Comparison of ENCODE assay signal across 2 cellular contexts in genomic region chr11:59801981-59802638, GRCh38.
TF ChIP-seq lines count a peak whose summit lies in the region.

No MANE protein-coding gene starts in this region.

TF ChIP-seq in HCT116, 20 proteins besides CTCF, POLR2A, EP300 and RAD21:
- TF ChIP-seq EGR1 (IDR thresholded peaks at IDR 0.05; ENCODE audit: low read depth) (no peak), ZFX (IDR thresholded peaks at IDR 0.05) (no peak), CBX3 (IDR thresholded peaks at IDR 0.05; ENCODE audit: low read depth) (no peak), ATF3 (IDR thresholded peaks at IDR 0.05) (no peak), POLR2AphosphoS5 (IDR thresholded peaks at IDR 0.05; ENCODE audit: low read depth, low read length) (no peak), JUND (IDR thresholded peaks at IDR 0.05) (no peak), FOSL1 (IDR thresholded peaks at IDR 0.05; ENCODE audit: low read depth) (no peak), ELF1 (IDR thresholded peaks at IDR 0.05; ENCODE audit: borderline replicate concordance, low read depth) (no peak), CEBPB (IDR thresholded peaks at IDR 0.05; ENCODE audit: low read depth) (no peak), TCF7L2 (IDR thresholded peaks at IDR 0.05; ENCODE audit: borderline replicate concordance, extremely low read depth, insufficient read depth, insufficient read length) (no peak), YY1 (IDR thresholded peaks at IDR 0.05; ENCODE audit: extremely low read depth, insufficient replicate concordance, low read depth, low read length) (no peak), ZNF274 (IDR thresholded peaks at IDR 0.05; ENCODE audit: low read depth, low read length) (no peak)
- TF ChIP-seq, protein P1, sequence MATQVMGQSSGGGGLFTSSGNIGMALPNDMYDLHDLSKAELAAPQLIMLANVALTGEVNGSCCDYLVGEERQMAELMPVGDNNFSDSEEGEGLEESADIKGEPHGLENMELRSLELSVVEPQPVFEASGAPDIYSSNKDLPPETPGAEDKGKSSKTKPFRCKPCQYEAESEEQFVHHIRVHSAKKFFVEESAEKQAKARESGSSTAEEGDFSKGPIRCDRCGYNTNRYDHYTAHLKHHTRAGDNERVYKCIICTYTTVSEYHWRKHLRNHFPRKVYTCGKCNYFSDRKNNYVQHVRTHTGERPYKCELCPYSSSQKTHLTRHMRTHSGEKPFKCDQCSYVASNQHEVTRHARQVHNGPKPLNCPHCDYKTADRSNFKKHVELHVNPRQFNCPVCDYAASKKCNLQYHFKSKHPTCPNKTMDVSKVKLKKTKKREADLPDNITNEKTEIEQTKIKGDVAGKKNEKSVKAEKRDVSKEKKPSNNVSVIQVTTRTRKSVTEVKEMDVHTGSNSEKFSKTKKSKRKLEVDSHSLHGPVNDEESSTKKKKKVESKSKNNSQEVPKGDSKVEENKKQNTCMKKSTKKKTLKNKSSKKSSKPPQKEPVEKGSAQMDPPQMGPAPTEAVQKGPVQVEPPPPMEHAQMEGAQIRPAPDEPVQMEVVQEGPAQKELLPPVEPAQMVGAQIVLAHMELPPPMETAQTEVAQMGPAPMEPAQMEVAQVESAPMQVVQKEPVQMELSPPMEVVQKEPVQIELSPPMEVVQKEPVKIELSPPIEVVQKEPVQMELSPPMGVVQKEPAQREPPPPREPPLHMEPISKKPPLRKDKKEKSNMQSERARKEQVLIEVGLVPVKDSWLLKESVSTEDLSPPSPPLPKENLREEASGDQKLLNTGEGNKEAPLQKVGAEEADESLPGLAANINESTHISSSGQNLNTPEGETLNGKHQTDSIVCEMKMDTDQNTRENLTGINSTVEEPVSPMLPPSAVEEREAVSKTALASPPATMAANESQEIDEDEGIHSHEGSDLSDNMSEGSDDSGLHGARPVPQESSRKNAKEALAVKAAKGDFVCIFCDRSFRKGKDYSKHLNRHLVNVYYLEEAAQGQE (IDR thresholded peaks at IDR 0.05; ENCODE audit: low read depth), result no peak
- TF ChIP-seq, protein P2, sequence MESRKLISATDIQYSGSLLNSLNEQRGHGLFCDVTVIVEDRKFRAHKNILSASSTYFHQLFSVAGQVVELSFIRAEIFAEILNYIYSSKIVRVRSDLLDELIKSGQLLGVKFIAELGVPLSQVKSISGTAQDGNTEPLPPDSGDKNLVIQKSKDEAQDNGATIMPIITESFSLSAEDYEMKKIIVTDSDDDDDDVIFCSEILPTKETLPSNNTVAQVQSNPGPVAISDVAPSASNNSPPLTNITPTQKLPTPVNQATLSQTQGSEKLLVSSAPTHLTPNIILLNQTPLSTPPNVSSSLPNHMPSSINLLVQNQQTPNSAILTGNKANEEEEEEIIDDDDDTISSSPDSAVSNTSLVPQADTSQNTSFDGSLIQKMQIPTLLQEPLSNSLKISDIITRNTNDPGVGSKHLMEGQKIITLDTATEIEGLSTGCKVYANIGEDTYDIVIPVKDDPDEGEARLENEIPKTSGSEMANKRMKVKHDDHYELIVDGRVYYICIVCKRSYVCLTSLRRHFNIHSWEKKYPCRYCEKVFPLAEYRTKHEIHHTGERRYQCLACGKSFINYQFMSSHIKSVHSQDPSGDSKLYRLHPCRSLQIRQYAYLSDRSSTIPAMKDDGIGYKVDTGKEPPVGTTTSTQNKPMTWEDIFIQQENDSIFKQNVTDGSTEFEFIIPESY (IDR thresholded peaks at IDR 0.05; ENCODE audit: extremely low read depth, insufficient replicate concordance, low read length), result no peak

TF ChIP-seq in GM12878, 131 proteins besides CTCF, POLR2A, EP300 and RAD21:
- TF ChIP-seq MYC (IDR thresholded peaks at IDR 0.05; ENCODE audit: insufficient read depth, insufficient read length, insufficient replicate concordance, low read length, severe bottlenecking), result no peak
